In genomic region chr7:136526408-136527105, GRCh38 we compare ENCODE assay signal across 26 cellular contexts.
"Had no signal": no experiment of that assay in that cellular context is flagged by ENCODE, and none has a peak within 500 bp of the region (broad histone marks: within the 10 kb centered on the region; RNA-seq: fewer than 3 reads in every experiment).

No MANE protein-coding gene starts in this region.

- ATAC-seq: activated CD4-positive, CD25-positive, alpha-beta regulatory T cell treated with anti-CD3 and anti-CD28 coated beads, Interleukin-2, amount 50 U/mL, for 24 hours; activated T-helper 17 cell treated with anti-CD3 and anti-CD28 coated beads, Interleukin-2, amount 50 U/mL, for 72 hours; natural killer cell treated with Interleukin-12 subunit alpha and Interleukin-12 subunit beta and Interleukin-15 and Interleukin-18, amount 100 ng/mL, for 72 hours; sciatic nerve; stimulated activated memory B cell treated with anti-CD40 and anti-IgM and Interleukin-4, amounts not matched to agents 10 μg/mL and 1 μg/mL and 100 μg/mL, for 72 hours; T-cell had no signal

- H3K27me3 Mint-ChIP-seq: activated T-helper 17 cell treated with anti-CD3 and anti-CD28 coated beads, Interleukin-2, amount 50 U/mL, for 72 hours; central memory CD8-positive, alpha-beta T cell; natural killer cell treated with Interleukin-12 subunit alpha and Interleukin-12 subunit beta and Interleukin-15 and Interleukin-18, amount 100 ng/mL, for 72 hours; stimulated activated memory B cell treated with anti-CD40 and anti-IgM and Interleukin-4, amounts not matched to agents 10 μg/mL and 1 μg/mL and 100 μg/mL, for 72 hours; T-cell had no signal

- H3K27ac Mint-ChIP-seq: activated T-helper 17 cell treated with anti-CD3 and anti-CD28 coated beads, Interleukin-2, amount 50 U/mL, for 72 hours; natural killer cell treated with Interleukin-12 subunit alpha and Interleukin-12 subunit beta and Interleukin-15 and Interleukin-18, amount 100 ng/mL, for 72 hours; stimulated activated memory B cell treated with anti-CD40 and anti-IgM and Interleukin-4, amounts not matched to agents 10 μg/mL and 1 μg/mL and 100 μg/mL, for 72 hours; T-cell had no signal

- H3K27me3 ChIP-seq: esophagus squamous epithelium, heart right ventricle, testis, vagina had no signal

- H3K9me3 ChIP-seq: esophagus squamous epithelium, lower lobe of right lung, testis, vagina had no signal

- H3K9me3 Mint-ChIP-seq: activated T-helper 17 cell treated with anti-CD3 and anti-CD28 coated beads, Interleukin-2, amount 50 U/mL, for 72 hours had no signal

- H3K27ac ChIP-seq: esophagus squamous epithelium, heart right ventricle, lower lobe of right lung, skin epidermis, testis, vagina, WERI-Rb-1 had no signal

- H3K36me3 Mint-ChIP-seq: natural killer cell treated with Interleukin-12 subunit alpha and Interleukin-12 subunit beta and Interleukin-15 and Interleukin-18, amount 100 ng/mL, for 72 hours; stimulated activated memory B cell treated with anti-CD40 and anti-IgM and Interleukin-4, amounts not matched to agents 10 μg/mL and 1 μg/mL and 100 μg/mL, for 72 hours; T-cell had no signal

- H3K4me3 ChIP-seq: esophagus squamous epithelium, heart right ventricle, lower lobe of right lung, skin epidermis, testis, vagina had no signal

- H3K36me3 ChIP-seq: esophagus squamous epithelium, heart right ventricle, lower lobe of right lung, vagina, WERI-Rb-1 had no signal

- H3K4me3 Mint-ChIP-seq: activated T-cell treated with anti-CD3 and anti-CD28 coated beads, Interleukin-2, amount 50 U/mL, for 4 hours; activated T-helper 17 cell treated with anti-CD3 and anti-CD28 coated beads, Interleukin-2, amount 50 U/mL, for 72 hours; central memory CD8-positive, alpha-beta T cell; natural killer cell treated with Interleukin-12 subunit alpha and Interleukin-12 subunit beta and Interleukin-15 and Interleukin-18, amount 100 ng/mL, for 72 hours; stimulated activated memory B cell treated with anti-CD40 and anti-IgM and Interleukin-4, amounts not matched to agents 10 μg/mL and 1 μg/mL and 100 μg/mL, for 72 hours; T-cell had no signal

- DNase-seq: activated CD4-positive, alpha-beta T cell treated with anti-CD3 and anti-CD28 coated beads for 48 hours; activated CD4-positive, alpha-beta T cell treated with anti-CD3 and anti-CD28 coated beads, Interleukin-2, amount 50 U/mL, for 48 hours; activated gamma-delta T cell treated with Interleukin-2 at 50 U/mL for 16 hours; activated naive CD4-positive, alpha-beta T cell treated with anti-CD3 and anti-CD28 coated beads, Interleukin-2, amount 50 U/mL, for 16 hours; activated T-cell treated with anti-CD3 and anti-CD28 coated beads, Interleukin-2, amount 50 U/mL, for 4 hours; amniotic stem cell; dermis blood vessel endothelial cell; effector CD4-positive, alpha-beta T cell; esophagus squamous epithelium; foreskin melanocyte; heart right ventricle; lower lobe of right lung; mesendoderm; stimulated activated CD4-positive, alpha-beta T cell treated with anti-CD3 and anti-CD28 coated beads, Interleukin-4, amount 100 ng/mL, for 24 hours; T-cell; testis; trophoblast cell; WERI-Rb-1 had no signal

- H3K4me1 Mint-ChIP-seq: activated T-helper 17 cell treated with anti-CD3 and anti-CD28 coated beads, Interleukin-2, amount 50 U/mL, for 72 hours; central memory CD8-positive, alpha-beta T cell; stimulated activated memory B cell treated with anti-CD40 and anti-IgM and Interleukin-4, amounts not matched to agents 10 μg/mL and 1 μg/mL and 100 μg/mL, for 72 hours; T-cell had no signal

- H3K4me1 ChIP-seq: esophagus squamous epithelium, heart right ventricle, lower lobe of right lung, testis, vagina had no signal
